ENCODE assay signal across 12 cellular contexts in genomic region chr9:96859461-96860198, GRCh38. TPM values are rescaled to one million over a fixed set of nuclear protein-coding genes. Genes with fewer than 3 reads are reported as not detected.
A peak's percentile ranks its signal among the peaks of the same experiment; 100 is the strongest.
DNase-seq lines count a peak whose midpoint lies in the region; ATAC-seq and TF ChIP-seq lines count a peak whose summit lies in the region.
"Had no signal": no experiment of that assay in that cellular context is flagged by ENCODE, and none has a peak within 500 bp of the region (broad histone marks: within the 10 kb centered on the region; RNA-seq: fewer than 3 reads in every experiment).

No MANE protein-coding gene starts in this region.

- H3K27ac ChIP-seq in WERI-Rb-1, result peak overlapping the region; percentile 48
- H3K27ac ChIP-seq in fibroblast of lung (ENCODE audit: insufficient read depth, low read length), result no peak overlapping the region

- intact Hi-C loops in left colon (cut with DNase I, micrococcal nuclease), result no loop called here

- H3K79me2 ChIP-seq in fibroblast of lung (ENCODE audit: control insufficient read depth, insufficient read depth, low read length), result no peaks in the 10 kb centered on the region

- no peak overlapping the region for H3K9ac ChIP-seq in fibroblast of lung (ENCODE audit: insufficient read depth, low read length)

- H3K9me3 ChIP-seq in WERI-Rb-1 (ENCODE audit: severe bottlenecking) (no peaks in the 10 kb centered on the region), fibroblast of lung (ENCODE audit: control insufficient read depth, insufficient read depth, low read depth, low read length) (no peaks in the 10 kb centered on the region)

- H3K36me3 Mint-ChIP-seq in activated naive CD4-positive, alpha-beta T cell treated with anti-CD3 and anti-CD28 coated beads, Interleukin-2, amount 10 ng/mL, durations not matched to agents 7 days and 5 days, result no peaks in the 10 kb centered on the region

- no peak overlapping the region for H3K27ac Mint-ChIP-seq in activated naive CD4-positive, alpha-beta T cell treated with anti-CD3 and anti-CD28 coated beads, Interleukin-2, amount 10 ng/mL, durations not matched to agents 7 days and 5 days

- H3K4me3 Mint-ChIP-seq in activated naive CD4-positive, alpha-beta T cell treated with anti-CD3 and anti-CD28 coated beads, Interleukin-2, amount 10 ng/mL, durations not matched to agents 7 days and 5 days, result no peak overlapping the region

- no peaks in the 10 kb centered on the region for H3K36me3 ChIP-seq in WERI-Rb-1
- H3K36me3 ChIP-seq in fibroblast of lung (ENCODE audit: control insufficient read depth, insufficient read depth, low read length), result no peaks in the 10 kb centered on the region

- H3K27me3 ChIP-seq in WERI-Rb-1 (ENCODE audit: insufficient read depth, low read depth, severe bottlenecking) (no peaks in the 10 kb centered on the region), fibroblast of lung (ENCODE audit: control insufficient read depth, insufficient read depth, low read length) (no peaks in the 10 kb centered on the region)

- no peaks in the 10 kb centered on the region for H4K20me1 ChIP-seq in fibroblast of lung (ENCODE audit: control insufficient read depth, extremely low read depth, insufficient read depth, low read length)

- ATAC-seq in left colon (no peak), GM19328 (IDR thresholded peaks at IDR 0.05; ENCODE audit: unreplicated experiment) (no peak)

- TF ChIP-seq CTCF in WERI-Rb-1 (IDR thresholded peaks at IDR 0.05; ENCODE audit: low read depth, low read length) (no peak), fibroblast of lung (conservative IDR thresholded peaks at IDR 0.05 in 1 of 2, IDR thresholded peaks at IDR 0.05 in 1 of 2; ENCODE audit: low read depth in 1 of 2, low read length in 2 of 2) (no peak), retinal pigment epithelial cell (conservative IDR thresholded peaks at IDR 0.05; ENCODE audit: low read depth, low read length) (no peak), GM20000 (IDR thresholded peaks at IDR 0.05; ENCODE audit: extremely low read depth, missing control alignments) (no peak)

- H3K4me1 ChIP-seq in fibroblast of lung (ENCODE audit: control insufficient read depth, extremely low read depth, insufficient read depth, low read length), result no peaks in the 10 kb centered on the region

- no peak overlapping the region for H3K4me2 ChIP-seq in fibroblast of lung (ENCODE audit: extremely low read depth, insufficient read depth, low read length)

- peaks cover 14% of the 10 kb centered on the region for H3K27me3 Mint-ChIP-seq in activated naive CD4-positive, alpha-beta T cell treated with anti-CD3 and anti-CD28 coated beads, Interleukin-2, amount 10 ng/mL, durations not matched to agents 7 days and 5 days

- CTCF ChIA-PET in activated naive CD4-positive, alpha-beta T cell treated with anti-CD3 and anti-CD28 coated beads, Interleukin-2, amount 10 ng/mL, durations not matched to agents 7 days and 5 days (lab: Charles Lee), result interaction anchor here (1.0 kb wide), 1 partner anchor 538 kb away, joined by 4 read pairs; no protein-coding TSS in a partner anchor

- peaks cover 5% of the 10 kb centered on the region for H3K4me1 Mint-ChIP-seq in activated naive CD4-positive, alpha-beta T cell treated with anti-CD3 and anti-CD28 coated beads, Interleukin-2, amount 10 ng/mL, durations not matched to agents 7 days and 5 days

- H3K9me3 Mint-ChIP-seq in activated naive CD4-positive, alpha-beta T cell treated with anti-CD3 and anti-CD28 coated beads, Interleukin-2, amount 10 ng/mL, durations not matched to agents 7 days and 5 days, result no peaks in the 10 kb centered on the region

- peak; percentile 77 for DNase-seq in HPDE6-E6E7 (ENCODE audit: extremely low spot score)
- peak; percentile 91 for DNase-seq in WERI-Rb-1
- DNase-seq in fibroblast of lung (ENCODE audit: low read depth in 2 of 2), result peak; percentile 26 to 71
- peak; percentile 99 for DNase-seq in retinal pigment epithelial cell (ENCODE audit: low read depth)
- no peak for DNase-seq in left colon
- no peak for DNase-seq in activated naive CD4-positive, alpha-beta T cell treated with anti-CD3 and anti-CD28 coated beads, Interleukin-2, amount 10 ng/mL, durations not matched to agents 7 days and 5 days
- DNase-seq in GM20000 (ENCODE audit: low spot score), result no peak
- DNase-seq: activated T-cell treated with anti-CD3 and anti-CD28 coated beads, Interleukin-2, amount 50 U/mL, for 1 hour; cerebellar nuclear complex; NCI-H187; posterior cingulate gyrus had no signal

- H2AFZ ChIP-seq in fibroblast of lung (ENCODE audit: low read length), result no peak overlapping the region

- no peak overlapping the region for H3K4me3 ChIP-seq in WERI-Rb-1 (ENCODE audit: low read depth, low read length)
- H3K4me3 ChIP-seq in fibroblast of lung (replicated peaks in 1 of 4; ENCODE audit: control extremely low read depth in 1 of 4, insufficient read depth in 1 of 4, low read depth in 3 of 4, low read length in 4 of 4), result no peak overlapping the region
- no peak overlapping the region for H3K4me3 ChIP-seq in retinal pigment epithelial cell (ENCODE audit: low read length)

RNA-seq across cellular contexts. Expression of gene ZNF782, which starts 5.3 kb away (rescaled TPM):
- total RNA-seq in fibroblast of lung, result 2.6 and 3.3 TPM in 2 replicates
- polyA plus RNA-seq in fibroblast of lung, result 1.2 and 1.4 TPM in 2 replicates
- polyA plus RNA-seq in fibroblast of lung (2012), result 1.2 and 1.4 TPM in 2 replicates
- polyA minus RNA-seq in fibroblast of lung (ENCODE audit: low replicate concordance), result 0.70 and 2.3 TPM in 2 replicates
- total RNA-seq in left colon, result 1 to 10 TPM; 4.5 to 5.1 TPM

Comparison
In these comparisons a context has a peak if more than half of its experiments do, and no peak if none do; other contexts are left out.
1. DNase-seq: peak in HPDE6-E6E7 (single experiment), WERI-Rb-1 (single experiment), fibroblast of lung (2 of 2) and retinal pigment epithelial cell (single experiment); none in left colon (0 of 2), activated naive CD4-positive, alpha-beta T cell treated with anti-CD3 and anti-CD28 coated beads, Interleukin-2, amount 10 ng/mL, durations not matched to agents 7 days and 5 days (single experiment) and GM20000 (single experiment).